ENCODE assay signal across 20 cellular contexts in genomic region chr17:48187867-48188608, GRCh38.
DNase-seq lines count a peak whose midpoint lies in the region; ATAC-seq lines count a peak whose summit lies in the region.
"Had no signal": no experiment of that assay in that cellular context is flagged by ENCODE, and none has a peak within 500 bp of the region (broad histone marks: within the 10 kb centered on the region; RNA-seq: fewer than 3 reads in every experiment).

No MANE protein-coding gene starts in this region.

- intact Hi-C loops in left colon (cut with DNase I, micrococcal nuclease): no loop called here

- DNase-seq in DMS79 treated with DMSO at 0.1 percent for 48 hours (lab: John Stamatoyannopoulos, UW): peak; percentile 86
- peak; percentile 89 for DNase-seq in NCI-H2029 (lab: John Stamatoyannopoulos, UW)
- DNase-seq in NCI-H526 (lab: John Stamatoyannopoulos, UW): peak; percentile 72 to 82
- no peak for DNase-seq in left colon
- no peak for DNase-seq in glomerular visceral epithelial cell (ENCODE audit: extremely low spot score)
- DNase-seq in globus pallidus (ENCODE audit: low spot score): no peak
- DNase-seq: activated CD8-positive, alpha-beta T cell treated with anti-CD3 and anti-CD28 coated beads for 36 hours; activated effector memory CD4-positive, alpha-beta T cell treated with anti-CD3 and anti-CD28 coated beads, Interleukin-2, amount 50 U/mL, for 16 hours; activated naive CD8-positive, alpha-beta T cell treated with anti-CD3 and anti-CD28 coated beads, Interleukin-2, amount 50 U/mL, for 24 hours; CD4-positive, alpha-beta T cell; DND-41; KG1; mesenchymal stem cell; MM.1S; NCI-H2171; stimulated activated CD4-positive, alpha-beta T cell treated with anti-CD3 and anti-CD28 coated beads, Interleukin-15, amount 100 ng/mL, for 24 hours; stimulated activated naive CD8-positive, alpha-beta T cell treated with anti-CD3 and anti-CD28 coated beads, Interleukin-15, amount 100 ng/mL, for 72 hours; tibial artery had no signal

- peak; percentile 12 for ATAC-seq in left colon
- no peak for ATAC-seq in HG02885 (IDR thresholded peaks at IDR 0.05; ENCODE audit: poor library complexity, unreplicated experiment)
- ATAC-seq: activated CD4-positive, CD25-positive, alpha-beta regulatory T cell treated with anti-CD3 and anti-CD28 coated beads, Interleukin-2, amount 50 U/mL, for 24 hours; activated CD8-positive, alpha-beta T cell treated with anti-CD3 and anti-CD28 coated beads for 36 hours; activated naive CD8-positive, alpha-beta T cell treated with anti-CD3 and anti-CD28 coated beads, Interleukin-2, amount 50 U/mL, for 24 hours; stimulated activated naive CD8-positive, alpha-beta T cell treated with anti-CD3 and anti-CD28 coated beads, Interleukin-15, amount 100 ng/mL, for 72 hours had no signal

Comparison
In these comparisons a context has a peak if more than half of its experiments do, and no peak if none do; other contexts are left out.
1. DNase-seq: peak in DMS79 treated with DMSO at 0.1 percent for 48 hours (single experiment), NCI-H2029 (single experiment) and NCI-H526 (2 of 2); none in left colon (0 of 2), glomerular visceral epithelial cell (single experiment) and globus pallidus (single experiment).